ENCODE assay signal across 8 cellular contexts in the genomic region with DNA sequence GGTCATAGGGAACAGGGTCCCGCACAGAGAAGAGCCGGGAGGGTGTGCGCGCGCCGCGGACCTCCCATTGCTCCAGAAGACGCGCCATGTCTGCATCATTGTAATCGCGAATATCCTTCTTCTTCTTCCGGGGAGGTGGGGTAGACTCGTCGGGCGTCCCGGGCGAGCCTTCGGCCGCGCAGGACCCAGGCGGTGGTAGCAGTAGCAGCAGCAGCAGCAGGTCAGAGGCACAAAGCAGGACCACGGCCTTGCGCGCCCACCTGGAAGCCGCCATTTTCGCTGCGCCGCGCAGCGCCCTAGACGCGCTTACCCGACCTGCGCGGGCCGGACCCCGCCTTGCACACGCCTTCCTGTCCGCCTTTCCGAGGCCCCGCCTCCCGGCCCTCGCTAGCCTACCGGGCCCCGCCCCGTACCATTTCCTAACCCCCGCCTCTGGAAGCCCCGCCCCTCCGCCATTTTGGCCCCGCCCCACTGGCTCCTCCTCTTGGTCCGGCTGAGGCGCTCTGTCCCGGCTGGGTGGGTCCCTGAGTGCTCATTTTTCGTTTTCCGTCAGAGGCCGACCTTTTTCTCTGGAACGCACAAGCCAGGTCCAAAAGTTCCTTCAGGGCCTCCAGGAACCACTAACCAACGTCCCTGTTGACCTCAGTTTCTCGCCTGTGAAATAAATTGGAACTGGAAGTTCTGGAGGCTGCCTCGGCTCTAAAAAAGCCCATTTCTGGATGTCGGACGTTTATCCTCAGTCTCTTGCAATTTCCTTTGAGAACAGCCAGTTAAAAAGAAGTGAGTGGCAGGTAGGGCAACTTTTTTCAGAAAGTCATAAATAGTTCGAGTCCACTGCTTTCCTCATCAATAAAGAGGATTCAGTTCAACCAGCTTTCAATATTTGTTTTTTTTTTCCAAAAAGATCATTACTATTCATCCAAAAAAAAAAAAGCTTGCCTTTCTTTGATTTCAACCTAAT. TPM values are rescaled to one million over a fixed set of nuclear protein-coding genes. Genes with fewer than 3 reads are reported as not detected.
DNase-seq lines count a peak whose midpoint lies in the region; ATAC-seq and TF ChIP-seq lines count a peak whose summit lies in the region.

TSS of gene MESD (minus strand) at position 302 of the 961 bp plus-strand sequence. CDS start at position 274, 28 bp downstream.

- peak within 1 kb of the TSS; percentile 93 to 99 for H3K4me3 Mint-ChIP-seq in CD14-positive monocyte

- DNase-seq in CD14-positive monocyte (ENCODE audit: low spot score) (peak; percentile 96), NCI-H748 (lab: John Stamatoyannopoulos, UW; ENCODE audit: unreplicated experiment) (peak; percentile 92), cortex of kidney (lab: John Stamatoyannopoulos, UW) (peak; percentile 72), left lobe of liver (ENCODE audit: low spot score) (peak; percentile 98)
- peak; percentile 97 for DNase-seq in activated CD4-positive, alpha-beta T cell treated with anti-CD3 and anti-CD28 coated beads, Interleukin-2, amount 50 U/mL, for 1 hour
- DNase-seq in stimulated activated CD4-positive, alpha-beta T cell treated with anti-CD3 and anti-CD28 coated beads, Interleukin-2, amount 100 ng/mL, for 24 hours: peak; percentile 98 to 99

- no peaks in the 10 kb centered on the region for H3K9me3 Mint-ChIP-seq in CD14-positive monocyte

- no peak for TF ChIP-seq CTCF in CD14-positive monocyte (IDR thresholded peaks at IDR 0.05)

- ATAC-seq in GM19395 (IDR thresholded peaks at IDR 0.05; ENCODE audit: unreplicated experiment) (peak; percentile 94), HG03558 (IDR thresholded peaks at IDR 0.05; ENCODE audit: extremely low read depth, unreplicated experiment) (peak; percentile 89), left lobe of liver (peak; percentile 98)

- peaks cover 0 to 6% (median 4%) of the 10 kb centered on the region in 3 donors for H3K27me3 Mint-ChIP-seq in CD14-positive monocyte (ENCODE audit: low read depth in 3 of 3)

- intact Hi-C loops in CD14-positive monocyte (cut with micrococcal nuclease): loop anchor here (5.0 to 10.0 kb wide), 3 partner anchors 33 to 1055 kb away; partner anchors contain the start of gene MEX3B (in 1 of the 2)

- H3K27ac Mint-ChIP-seq in CD14-positive monocyte: peak within 1 kb of the TSS; percentile 94 to 99 (median 96)

- peaks cover 7 to 10% of the 10 kb centered on the region in 2 donors for H3K36me3 Mint-ChIP-seq in CD14-positive monocyte

- H3K4me1 Mint-ChIP-seq in CD14-positive monocyte: peaks cover 59% of the 10 kb centered on the region

RNA-seq across cellular contexts. Expression of gene MESD, which starts in this region (rescaled TPM):
- polyA plus RNA-seq in CD14-positive monocyte: 10 to 100 TPM; 13.1 to 15.7 TPM
- 16.6 TPM for total RNA-seq in left lobe of liver

Comparison
In these comparisons a context has a peak if more than half of its experiments do, and no peak if none do; other contexts are left out.
1. Peak in every context shown above with its lines: DNase-seq and ATAC-seq.